ENCODE assay signal across 9 cellular contexts in genomic region chr12:113932411-113933196, GRCh38. TPM values are rescaled to one million over a fixed set of nuclear protein-coding genes. Genes with fewer than 3 reads are reported as not detected.
DNase-seq lines count a peak whose midpoint lies in the region; FAIRE-seq and TF ChIP-seq lines count a peak whose summit lies in the region.
"Had no signal": no experiment of that assay in that cellular context is flagged by ENCODE, and none has a peak within 500 bp of the region (broad histone marks: within the 10 kb centered on the region; RNA-seq: fewer than 3 reads in every experiment).

No MANE protein-coding gene starts in this region.

- TF ChIP-seq CTCF in choroid plexus epithelial cell (conservative IDR thresholded peaks at IDR 0.05; ENCODE audit: low read depth, low read length): no peak
- no peak for TF ChIP-seq CTCF in smooth muscle cell (IDR thresholded peaks at IDR 0.05; ENCODE audit: borderline replicate concordance, insufficient read depth, poor library complexity, severe bottlenecking)
- no peak for TF ChIP-seq CTCF in Caco-2 (IDR thresholded peaks at IDR 0.05; ENCODE audit: insufficient read depth in 1 of 2, low read depth in 1 of 2, low read length in 1 of 2, severe bottlenecking in 1 of 2, unreplicated experiment in 1 of 2)

- H2AFZ ChIP-seq in smooth muscle cell (ENCODE audit: low read depth): no peak overlapping the region

- H3K4me1 ChIP-seq in smooth muscle cell (ENCODE audit: low read depth): peaks cover 37% of the 10 kb centered on the region
- no peaks in the 10 kb centered on the region for H3K4me1 ChIP-seq in small intestine (ENCODE audit: control insufficient read depth in 2 of 2, insufficient read depth in 1 of 2, low read depth in 1 of 2, low read length in 1 of 2)
- no peaks in the 10 kb centered on the region for H3K4me1 ChIP-seq in Caco-2

- H3K27ac Mint-ChIP-seq in Caco-2 (ENCODE audit: unreplicated experiment): no peak overlapping the region

- peaks cover 16% of the 10 kb centered on the region for H3K36me3 Mint-ChIP-seq in Caco-2 (ENCODE audit: insufficient read depth, unreplicated experiment)

- H3K4me1 Mint-ChIP-seq in Caco-2 (ENCODE audit: low read depth, unreplicated experiment): no peaks in the 10 kb centered on the region

- intact Hi-C loops in Caco-2 (cut with micrococcal nuclease; ENCODE audit: unreplicated experiment): no loop called here

- no peak for FAIRE-seq in small intestine (lab: Jason Lieb, UNC)

- H3K27me3 ChIP-seq in smooth muscle cell (ENCODE audit: low read depth): no peaks in the 10 kb centered on the region
- no peaks in the 10 kb centered on the region for H3K27me3 ChIP-seq in small intestine (ENCODE audit: control insufficient read depth in 2 of 2, insufficient read depth in 2 of 2, low read length in 2 of 2)
- no peaks in the 10 kb centered on the region for H3K27me3 ChIP-seq in Caco-2 (replicated peaks; ENCODE audit: control insufficient read depth, insufficient read depth, low read length)

- 43% methylated on average over 14 of the region's 14 CpGs for WGBS in smooth muscle cell (ENCODE audit: low lambda C conversion rate)
- WGBS in small intestine, 3 donors: 87 to 94% (median 93%) methylated on average over 14 of the region's 14 CpGs

- BruUV-seq in Caco-2 (replicated peaks; lab: Mats Ljungman, UMichigan): no TSS peak

- peak overlapping the region; percentile 85 for H3K9ac ChIP-seq in smooth muscle cell (ENCODE audit: low read depth)

- H3K36me3 ChIP-seq in smooth muscle cell (ENCODE audit: low read depth) (no peaks in the 10 kb centered on the region), small intestine (ENCODE audit: control insufficient read depth in 2 of 2, insufficient read depth in 2 of 2, low read length in 2 of 2) (peaks cover 14 to 17% of the 10 kb centered on the region in 2 donors), Caco-2 (ENCODE audit: control insufficient read depth, insufficient read depth, low read length) (no peaks in the 10 kb centered on the region; the same call in none of the 2 replicates)

- no peak overlapping the region for H3K4me3 Mint-ChIP-seq in Caco-2 (ENCODE audit: unreplicated experiment)

- peaks cover 9% of the 10 kb centered on the region for H3F3A ChIP-seq in smooth muscle cell (ENCODE audit: low read depth)

- no peaks in the 10 kb centered on the region for H3K9me3 Mint-ChIP-seq in Caco-2 (ENCODE audit: unreplicated experiment)

- peak overlapping the region; percentile 58 for H3K4me2 ChIP-seq in smooth muscle cell

- CTCF ChIA-PET in Caco-2 (lab: Charles Lee): no interaction called here

- H3K27ac ChIP-seq in smooth muscle cell (ENCODE audit: low read depth) (peak overlapping the region; percentile 97), small intestine (ENCODE audit: low read depth in 1 of 2, low read length in 1 of 2) (no peak overlapping the region)

- no peaks in the 10 kb centered on the region for H3K9me3 ChIP-seq in smooth muscle cell (replicated peaks; ENCODE audit: low read depth)
- H3K9me3 ChIP-seq in small intestine (ENCODE audit: control insufficient read depth, low read depth): no peaks in the 10 kb centered on the region
- H3K9me3 ChIP-seq in Caco-2: no peaks in the 10 kb centered on the region

- no peak overlapping the region for H3K4me3 ChIP-seq in choroid plexus epithelial cell (ENCODE audit: low read depth, low read length)
- no peak overlapping the region for H3K4me3 ChIP-seq in smooth muscle cell
- H3K4me3 ChIP-seq in small intestine (ENCODE audit: low read depth in 1 of 2, low read length in 2 of 2): no peak overlapping the region
- H3K4me3 ChIP-seq in Caco-2 (ENCODE audit: low read depth, low read length): no peak overlapping the region

- no peaks in the 10 kb centered on the region for H3K79me2 ChIP-seq in smooth muscle cell (ENCODE audit: low read depth)

- POLR2A ChIA-PET in Caco-2 (lab: Charles Lee): no interaction called here

- DNase-seq in NCI-H2227 treated with DMSO at 0.1 percent for 48 hours (lab: John Stamatoyannopoulos, UW) (peak; percentile 87), choroid plexus epithelial cell (ENCODE audit: low read depth) (peak; percentile 50), iris pigment epithelial cell (ENCODE audit: low read depth) (peak; percentile 11), smooth muscle cell (lab: John Stamatoyannopoulos, UW; ENCODE audit: unreplicated experiment) (peak; percentile 47), small intestine (no peak), DMS153 (lab: John Stamatoyannopoulos, UW) (no peak), Caco-2 (no peak)
- no peak for DNase-seq in activated naive CD4-positive, alpha-beta T cell treated with anti-CD3 and anti-CD28 coated beads, Interleukin-2, amount 50 U/mL, for 16 hours
- DNase-seq: T-helper 2 cell had no signal

- H4K20me1 ChIP-seq in smooth muscle cell (ENCODE audit: low read depth): no peaks in the 10 kb centered on the region

- no peaks in the 10 kb centered on the region for H3K27me3 Mint-ChIP-seq in Caco-2 (ENCODE audit: insufficient read depth, unreplicated experiment)

RNA-seq across cellular contexts. Expression of gene RBM19, which starts 33.5 kb away (rescaled TPM):
- 15.9 and 17.2 TPM in 2 replicates for total RNA-seq in smooth muscle cell
- polyA plus RNA-seq in smooth muscle cell: 12.8 and 17.0 TPM in 2 replicates
- 10 to 100 TPM in 2 of 3 donors, 1 to 10 TPM in 1; 10.0 to 14.8 (median 14.5) TPM for polyA plus RNA-seq in small intestine
- 35.7 and 41.4 TPM in 2 replicates for total RNA-seq in Caco-2 (2022)

Comparison
In these comparisons a context has a peak if more than half of its experiments do, and no peak if none do; other contexts are left out.
1. DNase-seq: peak in NCI-H2227 treated with DMSO at 0.1 percent for 48 hours (single experiment), choroid plexus epithelial cell (single experiment), iris pigment epithelial cell (single experiment) and smooth muscle cell (single experiment); none in small intestine (single experiment), DMS153 (single experiment), Caco-2 (0 of 2) and activated naive CD4-positive, alpha-beta T cell treated with anti-CD3 and anti-CD28 coated beads, Interleukin-2, amount 50 U/mL, for 16 hours (single experiment).